Comparison of ENCODE assay signal across 14 cellular contexts in genomic region chr19:628168-628567, GRCh38. TPM values are rescaled to one million over a fixed set of nuclear protein-coding genes. Genes with fewer than 3 reads are reported as not detected.
DNase-seq lines count a peak whose midpoint lies in the region; ATAC-seq and TF ChIP-seq lines count a peak whose summit lies in the region.
"Had no signal": no experiment of that assay in that cellular context is flagged by ENCODE, and none has a peak within 500 bp of the region (broad histone marks: within the 10 kb centered on the region; RNA-seq: fewer than 3 reads in every experiment).

No MANE protein-coding gene starts in this region.

- CTCF ChIA-PET in AG04449 (lab: Yijun Ruan, JAX) = no interaction called here
- CTCF ChIA-PET in Panc1 (lab: Charles Lee) = no interaction called here

- in situ Hi-C loops in Panc1 (cut with HindIII; ENCODE audit: low pct_unique_long_range_greater_than_20kb, low sequenced_read_pairs) = no loop called here

- ATAC-seq in Panc1 = no peak
- ATAC-seq in esophagus mucosa = no peak
- ATAC-seq: right cardiac atrium had no signal

- H3K27me3 ChIP-seq in GM06990 (replicated peaks; ENCODE audit: control insufficient read depth, insufficient read depth, low read length) (no peaks in the 10 kb centered on the region), Panc1 (ENCODE audit: control insufficient read depth, insufficient read depth, low read length) (no peaks in the 10 kb centered on the region)
- H3K27me3 ChIP-seq: thyroid gland had no signal

- H3K27ac ChIP-seq in Panc1 (ENCODE audit: low read length) = no peak overlapping the region
- H3K27ac ChIP-seq: SK-N-MC, thyroid gland had no signal

- DNase-seq in AG04449 (ENCODE audit: low read depth, low spot score) = no peak
- DNase-seq in GM06990 (ENCODE audit: extremely low read depth, insufficient read length) = no peak
- DNase-seq in Panc1 (ENCODE audit: low read depth, low spot score) = no peak
- no peak for DNase-seq in fibroblast of the aortic adventitia (ENCODE audit: low read depth)
- DNase-seq in GM19238 (ENCODE audit: insufficient read length, low spot score) = no peak
- no peak for DNase-seq in activated T-cell treated with anti-CD3 and anti-CD28 coated beads, Interleukin-2, amount 50 U/mL, for 1 hour
- DNase-seq in NCI-H2029 (lab: John Stamatoyannopoulos, UW) = no peak
- DNase-seq: activated naive CD4-positive, alpha-beta T cell treated with Interleukin-2 at 50 U/mL for 16 hours; NCI-H446; thyroid gland had no signal

- intact Hi-C loops in Panc1 (cut with micrococcal nuclease; ENCODE audit: unreplicated experiment) = no loop called here

- TF ChIP-seq CTCF in AG04449 (IDR thresholded peaks at IDR 0.05; ENCODE audit: insufficient read depth, low read length, missing control alignments) = peak; percentile 43
- TF ChIP-seq CTCF in GM06990 (IDR thresholded peaks at IDR 0.05; ENCODE audit: insufficient read depth, low read length, poor library complexity, severe bottlenecking) = peak; percentile 31
- peak; percentile 68; the same call in 1 of the 2 replicates for TF ChIP-seq CTCF in Panc1 (IDR thresholded peaks at IDR 0.05)
- TF ChIP-seq CTCF in fibroblast of the aortic adventitia (IDR thresholded peaks at IDR 0.05; ENCODE audit: insufficient read depth, low read length) = peak; percentile 37

- POLR2A ChIA-PET in AG04449 (lab: Yijun Ruan, JAX) = no interaction called here
- POLR2A ChIA-PET in Panc1 (lab: Charles Lee) = no interaction called here

- H3K36me3 ChIP-seq in GM06990 (ENCODE audit: control insufficient read depth, insufficient read depth, low read length) = peaks cover 10% of the 10 kb centered on the region
- peaks cover 6% of the 10 kb centered on the region; the same call in 1 of the 2 replicates for H3K36me3 ChIP-seq in Panc1 (ENCODE audit: control insufficient read depth, insufficient read depth, low read length)

- H3K4me1 ChIP-seq in Panc1 (ENCODE audit: control insufficient read depth, insufficient read depth, low read length) = no peaks in the 10 kb centered on the region; the same call in 1 of the 2 replicates

- BruUV-seq in Panc1 (replicated peaks; lab: Mats Ljungman, UMichigan) = TSS peak; percentile 56

- no peaks in the 10 kb centered on the region for H3K9me3 ChIP-seq in Panc1 (ENCODE audit: control insufficient read depth, insufficient read depth, low read depth, low read length)
- H3K9me3 ChIP-seq: thyroid gland had no signal

- no peak overlapping the region for H3K4me3 ChIP-seq in AG04449 (ENCODE audit: low read depth, low read length)
- no peak overlapping the region for H3K4me3 ChIP-seq in GM06990 (replicated peaks; ENCODE audit: low read depth, low read length)
- H3K4me3 ChIP-seq in Panc1 (ENCODE audit: low read depth in 2 of 2, low read length in 2 of 2) = no peak overlapping the region
- no peak overlapping the region for H3K4me3 ChIP-seq in fibroblast of the aortic adventitia (ENCODE audit: low read depth, low read length)
- H3K4me3 ChIP-seq: SK-N-MC, thyroid gland had no signal

RNA-seq across cellular contexts. Expression of gene POLRMT, which starts 5.2 kb away (rescaled TPM):
- total RNA-seq in Panc1 (2021; ENCODE audit: unreplicated experiment) (56.0 TPM), fibroblast of the aortic adventitia (ENCODE audit: low replicate concordance) (13.5 and 22.0 TPM in 2 replicates), esophagus mucosa (24.5 TPM)
- 68.0 TPM for polyA plus RNA-seq in Panc1 (2012; ENCODE audit: insufficient read length)

RNA-seq across cellular contexts. Expression of gene FGF22, which starts 11.5 kb away (rescaled TPM):
- total RNA-seq in Panc1 (2021; ENCODE audit: unreplicated experiment) (0.72 TPM), fibroblast of the aortic adventitia (ENCODE audit: low replicate concordance) (0.27 TPM in 1 of 2 replicates, not detected in the other), esophagus mucosa (0.12 TPM)
- 0.48 TPM for polyA plus RNA-seq in Panc1 (2012; ENCODE audit: insufficient read length)
- total RNA-seq: dermis microvascular lymphatic vessel endothelial cell, thyroid gland had no signal

RNA-seq across cellular contexts. Expression of gene RNF126, which starts 34.8 kb away (rescaled TPM):
- total RNA-seq in Panc1 (2021; ENCODE audit: unreplicated experiment) = 61.2 TPM
- polyA plus RNA-seq in Panc1 (2012; ENCODE audit: insufficient read length) = 80.4 TPM
- 24.5 and 28.9 TPM in 2 replicates for total RNA-seq in fibroblast of the aortic adventitia (ENCODE audit: low replicate concordance)
- 53.0 TPM for total RNA-seq in esophagus mucosa

RNA-seq across cellular contexts. Expression of gene HCN2, which starts 38.5 kb away (rescaled TPM):
- total RNA-seq in Panc1 (2021; ENCODE audit: unreplicated experiment) (15.1 TPM), fibroblast of the aortic adventitia (ENCODE audit: low replicate concordance) (0.08 and 0.63 TPM in 2 replicates), esophagus mucosa (0.48 TPM)
- 22.3 TPM for polyA plus RNA-seq in Panc1 (2012; ENCODE audit: insufficient read length)
- total RNA-seq: thyroid gland had no signal

RNA-seq across cellular contexts. Expression of gene FSTL3, which starts 48.0 kb away (rescaled TPM):
- 32.5 TPM for total RNA-seq in Panc1 (2021; ENCODE audit: unreplicated experiment)
- 39.5 TPM for polyA plus RNA-seq in Panc1 (2012; ENCODE audit: insufficient read length)
- total RNA-seq in fibroblast of the aortic adventitia (ENCODE audit: low replicate concordance) = 14.8 and 148 TPM in 2 replicates
- total RNA-seq in esophagus mucosa = 3.3 TPM
